1 cellular context compared by ENCODE assay signal in genomic region chr2:20015482-20016083, GRCh38.
TF ChIP-seq lines count a peak whose summit lies in the region.

No MANE protein-coding gene starts in this region.

TF ChIP-seq in H1, 55 proteins besides CTCF, POLR2A, EP300 and RAD21 (continued from another document):
- TF ChIP-seq NANOG (IDR thresholded peaks at IDR 0.05; ENCODE audit: insufficient read depth, low read depth, low read length, poor library complexity, severe bottlenecking), result no peak
- no peak for TF ChIP-seq USF2 (IDR thresholded peaks at IDR 0.05; ENCODE audit: low read length)
- no peak for TF ChIP-seq BRCA1 (IDR thresholded peaks at IDR 0.05; ENCODE audit: low read depth, low read length)
- no peak for TF ChIP-seq CEBPB (IDR thresholded peaks at IDR 0.05; ENCODE audit: low read depth, low read length)
- no peak for TF ChIP-seq KDM5A (IDR thresholded peaks at IDR 0.05; ENCODE audit: low read length)
- no peak for TF ChIP-seq POLR2AphosphoS5 (IDR thresholded peaks at IDR 0.05; ENCODE audit: low read depth, low read length)
- TF ChIP-seq E2F6 (IDR thresholded peaks at IDR 0.05), result no peak
- no peak for TF ChIP-seq EZH2 (IDR thresholded peaks at IDR 0.05; ENCODE audit: low read depth, low read length, severe bottlenecking)
- TF ChIP-seq RXRA (IDR thresholded peaks at IDR 0.05; ENCODE audit: insufficient read depth, low read depth, low read length), result no peak
